ENCODE assay signal across 9 cellular contexts in the genomic region with DNA sequence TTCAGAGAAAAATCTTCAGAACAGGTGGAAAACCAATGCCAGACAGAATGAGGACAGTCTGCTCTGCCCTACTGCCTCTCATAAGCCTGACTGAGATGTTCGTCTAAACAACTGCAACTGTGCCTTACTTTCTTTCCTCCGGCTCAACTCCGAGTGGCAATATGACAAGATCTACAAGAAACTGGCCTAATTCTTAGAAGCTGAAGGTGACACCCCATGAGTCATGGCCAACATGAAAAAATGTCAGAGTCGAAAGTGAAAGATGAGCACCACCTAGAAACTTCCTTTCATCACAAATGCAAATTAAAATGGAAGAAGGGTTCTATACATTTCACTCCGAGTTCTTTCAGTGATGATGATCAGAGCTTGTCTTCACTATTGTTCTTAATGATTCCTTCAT. TPM values are rescaled to one million over a fixed set of nuclear protein-coding genes. Genes with fewer than 3 reads are reported as not detected.
DNase-seq lines count a peak whose midpoint lies in the region; ATAC-seq and TF ChIP-seq lines count a peak whose summit lies in the region.
"Had no signal": no experiment of that assay in that cellular context is flagged by ENCODE, and none has a peak within 500 bp of the region (broad histone marks: within the 10 kb centered on the region; RNA-seq: fewer than 3 reads in every experiment).

No MANE protein-coding gene starts in this region.

- no peaks in the 10 kb centered on the region for H3K27me3 Mint-ChIP-seq in natural killer cell treated with Interleukin-12 subunit alpha and Interleukin-12 subunit beta and Interleukin-15 and Interleukin-18, amount 100 ng/mL, for 72 hours

- H3K4me3 ChIP-seq in ovary, result no peak overlapping the region
- H3K4me3 ChIP-seq: A549 had no signal

- no peak for TF ChIP-seq POLR2A in ovary (IDR thresholded peaks at IDR 0.05)

- H3K4me3 Mint-ChIP-seq in natural killer cell treated with Interleukin-12 subunit alpha and Interleukin-12 subunit beta and Interleukin-15 and Interleukin-18, amount 100 ng/mL, for 72 hours, result peak overlapping the region; percentile 81

- no peak for TF ChIP-seq CTCF in ovary (IDR thresholded peaks at IDR 0.05)

- H3K9me3 ChIP-seq in ovary, result no peaks in the 10 kb centered on the region
- H3K9me3 ChIP-seq: A549 had no signal

- no peaks in the 10 kb centered on the region for H3K36me3 ChIP-seq in ovary

- H3K9me3 Mint-ChIP-seq in natural killer cell treated with Interleukin-12 subunit alpha and Interleukin-12 subunit beta and Interleukin-15 and Interleukin-18, amount 100 ng/mL, for 72 hours, result peaks cover 2% of the 10 kb centered on the region

- peaks cover 53 to 56% of the 10 kb centered on the region in 2 donors for H3K4me1 Mint-ChIP-seq in natural killer cell treated with Interleukin-12 subunit alpha and Interleukin-12 subunit beta and Interleukin-15 and Interleukin-18, amount 100 ng/mL, for 72 hours (ENCODE audit: low read depth in 2 of 2)

- peaks cover 4% of the 10 kb centered on the region for H3K4me1 ChIP-seq in ovary (ENCODE audit: insufficient read depth)

- 94 to 96% (median 95%) methylated on average over 5 of the region's 5 CpGs for WGBS in ovary, 3 donors

- intact Hi-C loops in ovary (cut with DNase I), result no loop called here

- peaks cover 22% of the 10 kb centered on the region for H3K36me3 Mint-ChIP-seq in natural killer cell treated with Interleukin-12 subunit alpha and Interleukin-12 subunit beta and Interleukin-15 and Interleukin-18, amount 100 ng/mL, for 72 hours

- no peak for TF ChIP-seq EP300 in ovary (IDR thresholded peaks at IDR 0.05)

- H3K27ac Mint-ChIP-seq in natural killer cell treated with Interleukin-12 subunit alpha and Interleukin-12 subunit beta and Interleukin-15 and Interleukin-18, amount 100 ng/mL, for 72 hours, result peak overlapping the region; percentile 97 to 99

- no peaks in the 10 kb centered on the region for H3K27me3 ChIP-seq in ovary

- ATAC-seq in HG03565 (IDR thresholded peaks at IDR 0.05; ENCODE audit: unreplicated experiment), result peak; percentile 69
- peak; percentile 95 to 96 for ATAC-seq in natural killer cell treated with Interleukin-12 subunit alpha and Interleukin-12 subunit beta and Interleukin-15 and Interleukin-18, amount 100 ng/mL, for 72 hours
- ATAC-seq: A549 had no signal

- DNase-seq in activated T-cell treated with anti-CD3 and anti-CD28 coated beads for 1 hour (ENCODE audit: low read depth) (peak; percentile 12), ovary (no peak), NCI-H2196 treated with DMSO at 0.1 percent for 48 hours (lab: John Stamatoyannopoulos, UW; ENCODE audit: unreplicated experiment) (no peak), NCI-H1436 treated with DMSO at 0.1 percent for 48 hours (lab: John Stamatoyannopoulos, UW) (no peak)
- DNase-seq in activated T-cell treated with anti-CD3 and anti-CD28 coated beads, Interleukin-2, amount 50 U/mL, for 1 hour, result no peak
- peak; percentile 55 for DNase-seq in activated CD8-positive, alpha-beta memory T cell treated with anti-CD3 and anti-CD28 coated beads, Interleukin-2, amount 50 U/mL, for 48 hours
- DNase-seq in natural killer cell treated with Interleukin-12 subunit alpha and Interleukin-12 subunit beta and Interleukin-15 and Interleukin-18, amount 100 ng/mL, for 72 hours (ENCODE audit: low spot score), result peak; percentile 86

- H3K27ac ChIP-seq in ovary, result no peak overlapping the region
- H3K27ac ChIP-seq: A549 had no signal

RNA-seq across cellular contexts. Expression of a gene that starts 12.9 kb away (rescaled TPM):
- 100 to 1,000 TPM in 1 of 2 donors, 10 to 100 TPM in 1; 99.7 to 129 TPM for total RNA-seq in natural killer cell treated with Interleukin-12 subunit alpha and Interleukin-12 subunit beta and Interleukin-15 and Interleukin-18, amount 100 ng/mL, for 72 hours
- 10 to 100 TPM; 21.6 to 52.2 (median 33.7) TPM for total RNA-seq in ovary
- polyA plus RNA-seq in ovary, result 10 to 100 TPM; 16.3 to 58.1 TPM

RNA-seq across cellular contexts. Expression of a gene that starts 43.5 kb away (rescaled TPM):
- 10 to 100 TPM; 10.1 to 12.7 TPM for total RNA-seq in natural killer cell treated with Interleukin-12 subunit alpha and Interleukin-12 subunit beta and Interleukin-15 and Interleukin-18, amount 100 ng/mL, for 72 hours
- 10 to 100 TPM in 2 of 7 donors, 1 to 10 TPM in 5; 7.7 to 30.2 (median 9.5) TPM for total RNA-seq in ovary
- polyA plus RNA-seq in ovary, result 10 to 100 TPM; 13.8 to 16.4 TPM

RNA-seq across cellular contexts. Expression of a gene that starts 58.3 kb away (rescaled TPM):
- not detected for total RNA-seq in natural killer cell treated with Interleukin-12 subunit alpha and Interleukin-12 subunit beta and Interleukin-15 and Interleukin-18, amount 100 ng/mL, for 72 hours
- total RNA-seq in ovary, result 10 to 100 TPM in 3 of 7 donors, 1 to 10 TPM in 4; 2.6 to 14.2 (median 9.0) TPM
- polyA plus RNA-seq in ovary, result 10 to 100 TPM in 1 of 2 donors, 1 to 10 TPM in 1; 7.3 to 10.5 TPM
- polyA plus RNA-seq: A549 had no signal

Comparison
In these comparisons a context has a peak if more than half of its experiments do, and no peak if none do; other contexts are left out.
1. DNase-seq: peak in activated T-cell treated with anti-CD3 and anti-CD28 coated beads for 1 hour (single experiment), activated CD8-positive, alpha-beta memory T cell treated with anti-CD3 and anti-CD28 coated beads, Interleukin-2, amount 50 U/mL, for 48 hours (single experiment) and natural killer cell treated with Interleukin-12 subunit alpha and Interleukin-12 subunit beta and Interleukin-15 and Interleukin-18, amount 100 ng/mL, for 72 hours (single experiment); none in activated T-cell treated with anti-CD3 and anti-CD28 coated beads, Interleukin-2, amount 50 U/mL, for 1 hour (single experiment), ovary (0 of 5), NCI-H2196 treated with DMSO at 0.1 percent for 48 hours (single experiment) and NCI-H1436 treated with DMSO at 0.1 percent for 48 hours (single experiment).